In genomic region chr4:22631167-22631566, GRCh38 we compare ENCODE assay signal across 8 cellular contexts.
DNase-seq lines count a peak whose midpoint lies in the region; ATAC-seq and TF ChIP-seq lines count a peak whose summit lies in the region.
"Not testable (repeated sequence)": the region's sequence is repeated elsewhere in the genome, so short reads cannot be mapped to it uniquely, and the experiment has no call there.

No MANE protein-coding gene starts in this region.

- H3K36me3 Mint-ChIP-seq in activated naive CD8-positive, alpha-beta T cell treated with anti-CD3 and anti-CD28 coated beads, Interleukin-2, amount 50 U/mL, for 24 hours (ENCODE audit: low read depth); stimulated activated naive B cell treated with anti-CD40 and anti-IgM and Interleukin-4, amounts not matched to agents 10 μg/mL and 1 μg/mL and 100 μg/mL, for 72 hours: not testable (repeated sequence)

- not testable (repeated sequence) for H3K27me3 Mint-ChIP-seq in activated naive CD8-positive, alpha-beta T cell treated with anti-CD3 and anti-CD28 coated beads, Interleukin-2, amount 50 U/mL, for 24 hours; stimulated activated naive B cell treated with anti-CD40 and anti-IgM and Interleukin-4, amounts not matched to agents 10 μg/mL and 1 μg/mL and 100 μg/mL, for 72 hours

- not testable (repeated sequence) for H3K27me3 ChIP-seq in GM06990 (replicated peaks; ENCODE audit: control insufficient read depth, insufficient read depth, low read length)

- not testable (repeated sequence) for H3K36me3 ChIP-seq in GM06990 (ENCODE audit: control insufficient read depth, insufficient read depth, low read length)

- H3K4me3 ChIP-seq in GM06990 (replicated peaks; ENCODE audit: low read depth, low read length), result not testable (repeated sequence)

- peak; percentile 45 for DNase-seq in GM06990 (ENCODE audit: extremely low read depth, insufficient read length)
- not testable (repeated sequence) for DNase-seq in activated naive CD8-positive, alpha-beta T cell treated with anti-CD3 and anti-CD28 coated beads, Interleukin-2, amount 50 U/mL, for 24 hours
- DNase-seq in stimulated activated naive B cell treated with anti-CD40 and anti-IgM and Interleukin-4, amounts not matched to agents 10 μg/mL and 1 μg/mL and 100 μg/mL, for 72 hours, result peak; percentile 20

- not testable (repeated sequence) for H3K4me3 Mint-ChIP-seq in activated naive CD8-positive, alpha-beta T cell treated with anti-CD3 and anti-CD28 coated beads, Interleukin-2, amount 50 U/mL, for 24 hours; stimulated activated naive B cell treated with anti-CD40 and anti-IgM and Interleukin-4, amounts not matched to agents 10 μg/mL and 1 μg/mL and 100 μg/mL, for 72 hours

- not testable (repeated sequence) for H3K9me3 Mint-ChIP-seq in activated naive CD8-positive, alpha-beta T cell treated with anti-CD3 and anti-CD28 coated beads, Interleukin-2, amount 50 U/mL, for 24 hours; stimulated activated naive B cell treated with anti-CD40 and anti-IgM and Interleukin-4, amounts not matched to agents 10 μg/mL and 1 μg/mL and 100 μg/mL, for 72 hours

- ATAC-seq in GM18870 (IDR thresholded peaks at IDR 0.05; ENCODE audit: unreplicated experiment) (peak; percentile 62), GM19463 (IDR thresholded peaks at IDR 0.05; ENCODE audit: unreplicated experiment) (peak; percentile 88), HG02798 (IDR thresholded peaks at IDR 0.05; ENCODE audit: poor library complexity, unreplicated experiment) (peak; percentile 62), HG03103 (IDR thresholded peaks at IDR 0.05; ENCODE audit: low read depth, unreplicated experiment) (peak; percentile 50), HG03442 (IDR thresholded peaks at IDR 0.05; ENCODE audit: unreplicated experiment) (peak; percentile 49)
- ATAC-seq in activated naive CD8-positive, alpha-beta T cell treated with anti-CD3 and anti-CD28 coated beads, Interleukin-2, amount 50 U/mL, for 24 hours, result peak; percentile 54
- ATAC-seq in stimulated activated naive B cell treated with anti-CD40 and anti-IgM and Interleukin-4, amounts not matched to agents 10 μg/mL and 1 μg/mL and 100 μg/mL, for 72 hours (replicated peaks), result peak; percentile 73 to 80

- TF ChIP-seq CTCF in GM06990 (IDR thresholded peaks at IDR 0.05; ENCODE audit: insufficient read depth, low read length, poor library complexity, severe bottlenecking), result not testable (repeated sequence)

- H3K27ac Mint-ChIP-seq in activated naive CD8-positive, alpha-beta T cell treated with anti-CD3 and anti-CD28 coated beads, Interleukin-2, amount 50 U/mL, for 24 hours; stimulated activated naive B cell treated with anti-CD40 and anti-IgM and Interleukin-4, amounts not matched to agents 10 μg/mL and 1 μg/mL and 100 μg/mL, for 72 hours: not testable (repeated sequence)

- H3K4me1 Mint-ChIP-seq in activated naive CD8-positive, alpha-beta T cell treated with anti-CD3 and anti-CD28 coated beads, Interleukin-2, amount 50 U/mL, for 24 hours, result not testable (repeated sequence)
- peaks cover 5 to 13% of the 10 kb centered on the region in 2 donors for H3K4me1 Mint-ChIP-seq in stimulated activated naive B cell treated with anti-CD40 and anti-IgM and Interleukin-4, amounts not matched to agents 10 μg/mL and 1 μg/mL and 100 μg/mL, for 72 hours
